1 cellular context compared by ENCODE assay signal in the genomic region with DNA sequence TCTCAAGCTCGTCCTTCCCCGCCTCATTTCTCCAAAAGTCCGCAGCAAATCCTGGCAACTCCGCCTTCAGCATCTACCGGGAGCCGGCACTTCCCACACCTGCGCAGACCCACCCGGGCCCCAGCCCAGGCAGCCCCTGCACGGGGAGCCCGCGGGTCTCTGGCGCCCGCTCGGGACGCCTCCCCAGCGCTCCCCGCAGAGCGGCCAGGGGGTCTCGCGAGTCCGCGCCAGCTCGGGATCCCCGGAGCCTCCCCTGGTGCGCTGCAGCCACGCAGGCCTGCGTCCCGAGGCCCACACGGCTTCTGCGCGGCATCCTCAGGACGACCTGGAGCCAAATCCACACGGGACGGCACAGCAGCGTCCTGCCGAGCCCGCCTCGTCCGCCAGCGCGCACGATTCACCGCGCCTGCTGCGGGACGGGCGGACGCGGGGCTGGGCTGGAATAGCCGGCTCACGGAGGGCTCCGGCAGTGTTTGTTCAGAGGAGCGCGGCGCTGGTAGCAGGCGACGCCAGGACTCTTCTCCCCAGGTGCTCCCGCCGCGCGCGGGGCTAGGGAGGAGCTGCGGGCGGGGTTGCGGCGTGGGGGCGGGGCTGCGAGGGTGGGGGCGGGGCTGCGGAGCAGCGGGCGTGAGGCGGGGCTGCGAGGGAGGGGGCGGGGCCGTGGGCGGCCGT.
TF ChIP-seq lines count a peak whose summit lies in the region.

No MANE protein-coding gene starts in this region.

TF ChIP-seq in HepG2, 621 proteins besides CTCF, POLR2A, EP300 and RAD21 (continued from another document and continues in another):
- TF ChIP-seq ZNF484 (CRISPR knock-in tag; IDR thresholded peaks at IDR 0.05; ENCODE audit: borderline replicate concordance, low read depth) (no peak), ELF3 (CRISPR knock-in tag; IDR thresholded peaks at IDR 0.05) (no peak), MTF2 (CRISPR knock-in tag; IDR thresholded peaks at IDR 0.05; ENCODE audit: borderline replicate concordance) (no peak), HIVEP1 (CRISPR knock-in tag; IDR thresholded peaks at IDR 0.05) (no peak), NFE2L2 (IDR thresholded peaks at IDR 0.05; ENCODE audit: low read length) (no peak), SNAPC2 (CRISPR knock-in tag; IDR thresholded peaks at IDR 0.05) (no peak), TIGD3 (CRISPR knock-in tag; IDR thresholded peaks at IDR 0.05; ENCODE audit: borderline replicate concordance) (no peak), ZBTB14 (CRISPR knock-in tag; IDR thresholded peaks at IDR 0.05) (no peak), ZNF143 (CRISPR knock-in tag; IDR thresholded peaks at IDR 0.05) (no peak), ZNF326 (CRISPR knock-in tag; IDR thresholded peaks at IDR 0.05; ENCODE audit: borderline replicate concordance) (no peak), ZNF263 (CRISPR knock-in tag; IDR thresholded peaks at IDR 0.05) (peak; percentile 98), SMARCC2 (IDR thresholded peaks at IDR 0.05) (no peak), POGZ (CRISPR knock-in tag; IDR thresholded peaks at IDR 0.05) (0 out of 2 replicates have a peak, but pooled peaks have one; percentile 21), PRMT3 (CRISPR knock-in tag; IDR thresholded peaks at IDR 0.05; ENCODE audit: borderline replicate concordance, low read depth) (no peak), ZSCAN12 (CRISPR knock-in tag; IDR thresholded peaks at IDR 0.05) (no peak), ZBTB8A (CRISPR knock-in tag; IDR thresholded peaks at IDR 0.05; ENCODE audit: borderline replicate concordance, low read depth) (no peak), ZNF569 (CRISPR knock-in tag; IDR thresholded peaks at IDR 0.05; ENCODE audit: borderline replicate concordance) (no peak), XBP1 (CRISPR knock-in tag; IDR thresholded peaks at IDR 0.05) (no peak), ARHGAP35 (CRISPR knock-in tag; IDR thresholded peaks at IDR 0.05; ENCODE audit: borderline replicate concordance) (no peak), NFATC3 (CRISPR knock-in tag; IDR thresholded peaks at IDR 0.05) (no peak), ZBTB1 (CRISPR knock-in tag; IDR thresholded peaks at IDR 0.05; ENCODE audit: borderline replicate concordance) (peak; percentile 66; the same call in 1 of the 2 replicates), IKZF4 (CRISPR knock-in tag; IDR thresholded peaks at IDR 0.05; ENCODE audit: borderline replicate concordance, low read depth, not compliant biosample characterization) (no peak), ZNF841 (CRISPR knock-in tag; IDR thresholded peaks at IDR 0.05; ENCODE audit: borderline replicate concordance) (no peak), NCOA2 (CRISPR knock-in tag; IDR thresholded peaks at IDR 0.05) (no peak), RFXANK (CRISPR knock-in tag; IDR thresholded peaks at IDR 0.05) (no peak), RBAK (CRISPR knock-in tag; IDR thresholded peaks at IDR 0.05) (no peak), ARNT2 (CRISPR knock-in tag; IDR thresholded peaks at IDR 0.05; ENCODE audit: low read depth) (peak; percentile 36; the same call in 1 of the 2 replicates), SP2 (CRISPR knock-in tag; IDR thresholded peaks at IDR 0.05) (no peak), HOXA9 (CRISPR knock-in tag; IDR thresholded peaks at IDR 0.05; ENCODE audit: borderline replicate concordance) (no peak), ARNTL (CRISPR knock-in tag; IDR thresholded peaks at IDR 0.05) (no peak), MEIS2 (CRISPR knock-in tag; IDR thresholded peaks at IDR 0.05) (no peak), ZNF530 (CRISPR knock-in tag; IDR thresholded peaks at IDR 0.05; ENCODE audit: low read depth) (no peak), ZNF605 (CRISPR knock-in tag; IDR thresholded peaks at IDR 0.05) (no peak), MED13 (CRISPR knock-in tag; IDR thresholded peaks at IDR 0.05) (no peak), ZZZ3 (CRISPR knock-in tag; IDR thresholded peaks at IDR 0.05; ENCODE audit: borderline replicate concordance) (0 out of 2 replicates have a peak, but pooled peaks have one; percentile 57), MTA1 (CRISPR knock-in tag; IDR thresholded peaks at IDR 0.05; ENCODE audit: borderline replicate concordance) (0 out of 2 replicates have a peak, but pooled peaks have one; percentile 42), SRY (CRISPR knock-in tag; IDR thresholded peaks at IDR 0.05) (no peak), BATF2 (CRISPR knock-in tag; IDR thresholded peaks at IDR 0.05) (no peak), ATF1 (CRISPR knock-in tag; IDR thresholded peaks at IDR 0.05) (no peak), GZF1 (CRISPR knock-in tag; IDR thresholded peaks at IDR 0.05) (no peak; the same call in 1 of the 2 replicates), ZNF468 (CRISPR knock-in tag; IDR thresholded peaks at IDR 0.05) (no peak), MAFF (IDR thresholded peaks at IDR 0.05; ENCODE audit: low read depth, low read length) (no peak), ZNF264 (CRISPR knock-in tag; IDR thresholded peaks at IDR 0.05) (no peak), TBL1XR1 (IDR thresholded peaks at IDR 0.05; ENCODE audit: borderline replicate concordance, low read length, partially characterized antibody) (no peak), HOXA5 (CRISPR knock-in tag; IDR thresholded peaks at IDR 0.05) (no peak), YEATS4 (CRISPR knock-in tag; IDR thresholded peaks at IDR 0.05; ENCODE audit: borderline replicate concordance) (peak; percentile 40; the same call in 1 of the 2 replicates)
- TF ChIP-seq, protein P1, sequence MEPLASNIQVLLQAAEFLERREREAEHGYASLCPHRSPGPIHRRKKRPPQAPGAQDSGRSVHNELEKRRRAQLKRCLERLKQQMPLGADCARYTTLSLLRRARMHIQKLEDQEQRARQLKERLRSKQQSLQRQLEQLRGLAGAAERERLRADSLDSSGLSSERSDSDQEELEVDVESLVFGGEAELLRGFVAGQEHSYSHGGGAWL (CRISPR knock-in tag; IDR thresholded peaks at IDR 0.05): no peak; the same call in 1 of the 2 replicates
- TF ChIP-seq, protein P2, sequence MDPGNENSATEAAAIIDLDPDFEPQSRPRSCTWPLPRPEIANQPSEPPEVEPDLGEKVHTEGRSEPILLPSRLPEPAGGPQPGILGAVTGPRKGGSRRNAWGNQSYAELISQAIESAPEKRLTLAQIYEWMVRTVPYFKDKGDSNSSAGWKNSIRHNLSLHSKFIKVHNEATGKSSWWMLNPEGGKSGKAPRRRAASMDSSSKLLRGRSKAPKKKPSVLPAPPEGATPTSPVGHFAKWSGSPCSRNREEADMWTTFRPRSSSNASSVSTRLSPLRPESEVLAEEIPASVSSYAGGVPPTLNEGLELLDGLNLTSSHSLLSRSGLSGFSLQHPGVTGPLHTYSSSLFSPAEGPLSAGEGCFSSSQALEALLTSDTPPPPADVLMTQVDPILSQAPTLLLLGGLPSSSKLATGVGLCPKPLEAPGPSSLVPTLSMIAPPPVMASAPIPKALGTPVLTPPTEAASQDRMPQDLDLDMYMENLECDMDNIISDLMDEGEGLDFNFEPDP (CRISPR knock-in tag; conservative IDR thresholded peaks at IDR 0.05): no peak
- TF ChIP-seq, protein P3, sequence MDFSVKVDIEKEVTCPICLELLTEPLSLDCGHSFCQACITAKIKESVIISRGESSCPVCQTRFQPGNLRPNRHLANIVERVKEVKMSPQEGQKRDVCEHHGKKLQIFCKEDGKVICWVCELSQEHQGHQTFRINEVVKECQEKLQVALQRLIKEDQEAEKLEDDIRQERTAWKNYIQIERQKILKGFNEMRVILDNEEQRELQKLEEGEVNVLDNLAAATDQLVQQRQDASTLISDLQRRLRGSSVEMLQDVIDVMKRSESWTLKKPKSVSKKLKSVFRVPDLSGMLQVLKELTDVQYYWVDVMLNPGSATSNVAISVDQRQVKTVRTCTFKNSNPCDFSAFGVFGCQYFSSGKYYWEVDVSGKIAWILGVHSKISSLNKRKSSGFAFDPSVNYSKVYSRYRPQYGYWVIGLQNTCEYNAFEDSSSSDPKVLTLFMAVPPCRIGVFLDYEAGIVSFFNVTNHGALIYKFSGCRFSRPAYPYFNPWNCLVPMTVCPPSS (IDR thresholded peaks at IDR 0.05): no peak
- TF ChIP-seq, protein P4, sequence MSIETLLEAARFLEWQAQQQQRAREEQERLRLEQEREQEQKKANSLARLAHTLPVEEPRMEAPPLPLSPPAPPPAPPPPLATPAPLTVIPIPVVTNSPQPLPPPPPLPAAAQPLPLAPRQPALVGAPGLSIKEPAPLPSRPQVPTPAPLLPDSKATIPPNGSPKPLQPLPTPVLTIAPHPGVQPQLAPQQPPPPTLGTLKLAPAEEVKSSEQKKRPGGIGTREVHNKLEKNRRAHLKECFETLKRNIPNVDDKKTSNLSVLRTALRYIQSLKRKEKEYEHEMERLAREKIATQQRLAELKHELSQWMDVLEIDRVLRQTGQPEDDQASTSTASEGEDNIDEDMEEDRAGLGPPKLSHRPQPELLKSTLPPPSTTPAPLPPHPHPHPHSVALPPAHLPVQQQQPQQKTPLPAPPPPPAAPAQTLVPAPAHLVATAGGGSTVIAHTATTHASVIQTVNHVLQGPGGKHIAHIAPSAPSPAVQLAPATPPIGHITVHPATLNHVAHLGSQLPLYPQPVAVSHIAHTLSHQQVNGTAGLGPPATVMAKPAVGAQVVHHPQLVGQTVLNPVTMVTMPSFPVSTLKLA (IDR thresholded peaks at IDR 0.05): no peak
- TF ChIP-seq, protein P5, sequence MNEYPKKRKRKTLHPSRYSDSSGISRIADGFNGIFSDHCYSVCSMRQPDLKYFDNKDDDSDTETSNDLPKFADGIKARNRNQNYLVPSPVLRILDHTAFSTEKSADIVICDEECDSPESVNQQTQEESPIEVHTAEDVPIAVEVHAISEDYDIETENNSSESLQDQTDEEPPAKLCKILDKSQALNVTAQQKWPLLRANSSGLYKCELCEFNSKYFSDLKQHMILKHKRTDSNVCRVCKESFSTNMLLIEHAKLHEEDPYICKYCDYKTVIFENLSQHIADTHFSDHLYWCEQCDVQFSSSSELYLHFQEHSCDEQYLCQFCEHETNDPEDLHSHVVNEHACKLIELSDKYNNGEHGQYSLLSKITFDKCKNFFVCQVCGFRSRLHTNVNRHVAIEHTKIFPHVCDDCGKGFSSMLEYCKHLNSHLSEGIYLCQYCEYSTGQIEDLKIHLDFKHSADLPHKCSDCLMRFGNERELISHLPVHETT (CRISPR knock-in tag; conservative IDR thresholded peaks at IDR 0.05): 0 out of 2 replicates have a peak, but pooled peaks have one; percentile 11
- TF ChIP-seq, protein P6, sequence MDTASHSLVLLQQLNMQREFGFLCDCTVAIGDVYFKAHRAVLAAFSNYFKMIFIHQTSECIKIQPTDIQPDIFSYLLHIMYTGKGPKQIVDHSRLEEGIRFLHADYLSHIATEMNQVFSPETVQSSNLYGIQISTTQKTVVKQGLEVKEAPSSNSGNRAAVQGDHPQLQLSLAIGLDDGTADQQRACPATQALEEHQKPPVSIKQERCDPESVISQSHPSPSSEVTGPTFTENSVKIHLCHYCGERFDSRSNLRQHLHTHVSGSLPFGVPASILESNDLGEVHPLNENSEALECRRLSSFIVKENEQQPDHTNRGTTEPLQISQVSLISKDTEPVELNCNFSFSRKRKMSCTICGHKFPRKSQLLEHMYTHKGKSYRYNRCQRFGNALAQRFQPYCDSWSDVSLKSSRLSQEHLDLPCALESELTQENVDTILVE (CRISPR knock-in tag; IDR thresholded peaks at IDR 0.05): no peak
- TF ChIP-seq, protein P7, sequence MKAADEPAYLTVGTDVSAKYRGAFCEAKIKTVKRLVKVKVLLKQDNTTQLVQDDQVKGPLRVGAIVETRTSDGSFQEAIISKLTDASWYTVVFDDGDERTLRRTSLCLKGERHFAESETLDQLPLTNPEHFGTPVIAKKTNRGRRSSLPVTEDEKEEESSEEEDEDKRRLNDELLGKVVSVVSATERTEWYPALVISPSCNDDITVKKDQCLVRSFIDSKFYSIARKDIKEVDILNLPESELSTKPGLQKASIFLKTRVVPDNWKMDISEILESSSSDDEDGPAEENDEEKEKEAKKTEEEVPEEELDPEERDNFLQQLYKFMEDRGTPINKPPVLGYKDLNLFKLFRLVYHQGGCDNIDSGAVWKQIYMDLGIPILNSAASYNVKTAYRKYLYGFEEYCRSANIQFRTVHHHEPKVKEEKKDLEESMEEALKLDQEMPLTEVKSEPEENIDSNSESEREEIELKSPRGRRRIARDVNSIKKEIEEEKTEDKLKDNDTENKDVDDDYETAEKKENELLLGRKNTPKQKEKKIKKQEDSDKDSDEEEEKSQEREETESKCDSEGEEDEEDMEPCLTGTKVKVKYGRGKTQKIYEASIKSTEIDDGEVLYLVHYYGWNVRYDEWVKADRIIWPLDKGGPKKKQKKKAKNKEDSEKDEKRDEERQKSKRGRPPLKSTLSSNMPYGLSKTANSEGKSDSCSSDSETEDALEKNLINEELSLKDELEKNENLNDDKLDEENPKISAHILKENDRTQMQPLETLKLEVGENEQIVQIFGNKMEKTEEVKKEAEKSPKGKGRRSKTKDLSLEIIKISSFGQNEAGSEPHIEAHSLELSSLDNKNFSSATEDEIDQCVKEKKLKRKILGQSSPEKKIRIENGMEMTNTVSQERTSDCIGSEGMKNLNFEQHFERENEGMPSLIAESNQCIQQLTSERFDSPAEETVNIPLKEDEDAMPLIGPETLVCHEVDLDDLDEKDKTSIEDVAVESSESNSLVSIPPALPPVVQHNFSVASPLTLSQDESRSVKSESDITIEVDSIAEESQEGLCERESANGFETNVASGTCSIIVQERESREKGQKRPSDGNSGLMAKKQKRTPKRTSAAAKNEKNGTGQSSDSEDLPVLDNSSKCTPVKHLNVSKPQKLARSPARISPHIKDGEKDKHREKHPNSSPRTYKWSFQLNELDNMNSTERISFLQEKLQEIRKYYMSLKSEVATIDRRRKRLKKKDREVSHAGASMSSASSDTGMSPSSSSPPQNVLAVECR (CRISPR knock-in tag; IDR thresholded peaks at IDR 0.05; ENCODE audit: borderline replicate concordance): no peak
